In the genomic region with DNA sequence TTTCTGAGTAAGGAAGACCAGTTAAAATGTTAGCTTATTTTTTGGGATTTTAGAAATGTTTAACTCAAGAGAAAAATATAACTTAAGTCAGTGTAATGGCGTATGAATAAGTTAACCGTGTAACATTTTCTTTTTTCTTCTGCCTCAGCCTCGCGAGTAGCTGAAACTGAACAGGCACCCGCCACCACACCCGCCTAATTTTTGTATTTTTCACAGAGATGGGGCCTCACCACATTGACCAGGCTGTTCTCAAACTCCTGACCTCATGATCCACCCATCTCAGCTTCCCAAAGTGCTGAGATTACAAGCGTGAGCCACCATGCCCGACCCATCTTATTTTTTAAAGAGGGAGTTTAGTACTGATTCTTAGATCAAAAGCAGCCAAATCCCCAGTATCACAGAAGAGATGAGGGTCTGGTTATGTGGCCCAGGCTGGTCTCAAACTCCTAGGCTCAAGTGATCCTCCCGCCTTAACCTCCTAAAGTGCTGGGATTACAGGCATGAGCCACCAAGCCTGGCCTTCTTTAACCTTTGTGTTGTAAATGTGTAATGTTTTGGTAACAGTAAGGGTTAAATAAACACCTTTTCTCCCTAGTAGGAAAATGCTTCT, we compare ENCODE assay signal across 15 cellular contexts. TPM values are rescaled to one million over a fixed set of nuclear protein-coding genes. Genes with fewer than 3 reads are reported as not detected.
A peak's percentile ranks its signal among the peaks of the same experiment; 100 is the strongest.
DNase-seq lines count a peak whose midpoint lies in the region; ATAC-seq and TF ChIP-seq lines count a peak whose summit lies in the region.
"Had no signal": no experiment of that assay in that cellular context is flagged by ENCODE, and none has a peak within 500 bp of the region (broad histone marks: within the 10 kb centered on the region; RNA-seq: fewer than 3 reads in every experiment).

No MANE protein-coding gene starts in this region.

- no peak for TF ChIP-seq CTCF in activated CD8-positive, alpha-beta T cell treated with anti-CD3 and anti-CD28 coated beads for 36 hours (IDR thresholded peaks at IDR 0.05)

- intact Hi-C loops in activated CD8-positive, alpha-beta T cell treated with anti-CD3 and anti-CD28 coated beads for 36 hours (cut with micrococcal nuclease) = no loop called here

- no peak overlapping the region for H3K4me3 Mint-ChIP-seq in activated CD8-positive, alpha-beta T cell treated with anti-CD3 and anti-CD28 coated beads for 36 hours
- H3K4me3 Mint-ChIP-seq in activated CD8-positive, alpha-beta T cell treated with anti-CD3 and anti-CD28 coated beads, Interleukin-2, amount 10 ng/mL, durations not matched to agents 7 days and 5 days = no peak overlapping the region
- no peak overlapping the region for H3K4me3 Mint-ChIP-seq in CD4-positive, CD25-positive, alpha-beta regulatory T cell
- no peak overlapping the region for H3K4me3 Mint-ChIP-seq in T-helper 17 cell
- peak overlapping the region; percentile 68 to 97 (median 80) for H3K4me3 Mint-ChIP-seq in immature natural killer cell
- no peak overlapping the region for H3K4me3 Mint-ChIP-seq in stimulated activated memory B cell treated with anti-CD40 and anti-IgM and Interleukin-4, amounts not matched to agents 10 μg/mL and 1 μg/mL and 100 μg/mL, for 72 hours

- H3K27me3 Mint-ChIP-seq in activated CD8-positive, alpha-beta T cell treated with anti-CD3 and anti-CD28 coated beads for 36 hours = no peaks in the 10 kb centered on the region
- H3K27me3 Mint-ChIP-seq in activated CD8-positive, alpha-beta T cell treated with anti-CD3 and anti-CD28 coated beads, Interleukin-2, amount 10 ng/mL, durations not matched to agents 7 days and 5 days (ENCODE audit: low read depth) = no peaks in the 10 kb centered on the region
- no peaks in the 10 kb centered on the region for H3K27me3 Mint-ChIP-seq in CD4-positive, CD25-positive, alpha-beta regulatory T cell
- H3K27me3 Mint-ChIP-seq in T-helper 17 cell (no peaks in the 10 kb centered on the region), immature natural killer cell (ENCODE audit: low read depth in 3 of 3) (peaks cover 4 to 21% (median 17%) of the 10 kb centered on the region in 3 donors)
- no peaks in the 10 kb centered on the region for H3K27me3 Mint-ChIP-seq in stimulated activated memory B cell treated with anti-CD40 and anti-IgM and Interleukin-4, amounts not matched to agents 10 μg/mL and 1 μg/mL and 100 μg/mL, for 72 hours

- H3K4me1 Mint-ChIP-seq in activated CD8-positive, alpha-beta T cell treated with anti-CD3 and anti-CD28 coated beads for 36 hours (ENCODE audit: low read depth) = peaks cover 77% of the 10 kb centered on the region
- peaks cover 63% of the 10 kb centered on the region for H3K4me1 Mint-ChIP-seq in activated CD8-positive, alpha-beta T cell treated with anti-CD3 and anti-CD28 coated beads, Interleukin-2, amount 10 ng/mL, durations not matched to agents 7 days and 5 days (ENCODE audit: low read depth)
- peaks cover 19 to 47% (median 26%) of the 10 kb centered on the region in 4 donors for H3K4me1 Mint-ChIP-seq in CD4-positive, CD25-positive, alpha-beta regulatory T cell
- H3K4me1 Mint-ChIP-seq in T-helper 17 cell (peaks cover 31% of the 10 kb centered on the region), immature natural killer cell (peaks cover 78 to 85% of the 10 kb centered on the region in 2 donors)
- H3K4me1 Mint-ChIP-seq in stimulated activated memory B cell treated with anti-CD40 and anti-IgM and Interleukin-4, amounts not matched to agents 10 μg/mL and 1 μg/mL and 100 μg/mL, for 72 hours = peaks cover 18% of the 10 kb centered on the region

- peaks cover 52% of the 10 kb centered on the region for H3K36me3 Mint-ChIP-seq in activated CD8-positive, alpha-beta T cell treated with anti-CD3 and anti-CD28 coated beads for 36 hours (ENCODE audit: low read depth)
- H3K36me3 Mint-ChIP-seq in activated CD8-positive, alpha-beta T cell treated with anti-CD3 and anti-CD28 coated beads, Interleukin-2, amount 10 ng/mL, durations not matched to agents 7 days and 5 days (ENCODE audit: low read depth) = peaks cover 51% of the 10 kb centered on the region
- H3K36me3 Mint-ChIP-seq in CD4-positive, CD25-positive, alpha-beta regulatory T cell = peaks cover 11% of the 10 kb centered on the region
- H3K36me3 Mint-ChIP-seq in T-helper 17 cell (ENCODE audit: low read depth) (no peaks in the 10 kb centered on the region), immature natural killer cell (peaks cover 6 to 28% (median 8%) of the 10 kb centered on the region in 3 donors)
- H3K36me3 Mint-ChIP-seq in stimulated activated memory B cell treated with anti-CD40 and anti-IgM and Interleukin-4, amounts not matched to agents 10 μg/mL and 1 μg/mL and 100 μg/mL, for 72 hours = peaks cover 8% of the 10 kb centered on the region

- peaks cover 27% of the 10 kb centered on the region for H3K4me1 ChIP-seq in CD4-positive, CD25-positive, alpha-beta regulatory T cell (ENCODE audit: control insufficient read depth, insufficient read depth, low read length, poor library complexity, severe bottlenecking)

- DNase-seq in activated CD8-positive, alpha-beta T cell treated with anti-CD3 and anti-CD28 coated beads for 36 hours = no peak
- DNase-seq in activated CD8-positive, alpha-beta T cell treated with anti-CD3 and anti-CD28 coated beads, Interleukin-2, amount 10 ng/mL, durations not matched to agents 7 days and 5 days = no peak
- DNase-seq in CD4-positive, CD25-positive, alpha-beta regulatory T cell = no peak
- DNase-seq in T-helper 17 cell = no peak
- peak; percentile 48 to 62 (median 52) for DNase-seq in immature natural killer cell
- no peak for DNase-seq in DMS 273 treated with DMSO at 0.1 percent for 48 hours (lab: John Stamatoyannopoulos, UW)
- DNase-seq: GOT3; NCI-H1417; NCI-H187 treated with DMSO at 0.1 percent for 48 hours; NCI-H2171 treated with DMSO at 0.1 percent for 48 hours; NCI-H446 treated with DMSO at 0.1 percent for 48 hours; NK-92 treated with Interleukin-12 subunit alpha and Interleukin-12 subunit beta, amount 100 ng/mL, for 24 hours had no signal

- POLR2A ChIA-PET in activated CD8-positive, alpha-beta T cell treated with anti-CD3 and anti-CD28 coated beads for 36 hours (lab: Charles Lee) = interaction anchor here (0.9 to 1.6 kb wide), 5 partner anchors 8 to 82 kb away, joined by 3 to 5 read pairs (median 4); no protein-coding TSS in a partner anchor
- POLR2A ChIA-PET in activated CD8-positive, alpha-beta T cell treated with anti-CD3 and anti-CD28 coated beads, Interleukin-2, amount 10 ng/mL, durations not matched to agents 7 days and 5 days (lab: Charles Lee) = interaction anchor here (1.0 kb wide), 2 partner anchors 16 to 47 kb away, joined by 5 read pairs; no protein-coding TSS in a partner anchor

- ATAC-seq in activated CD8-positive, alpha-beta T cell treated with anti-CD3 and anti-CD28 coated beads for 36 hours = no peak
- ATAC-seq in activated CD8-positive, alpha-beta T cell treated with anti-CD3 and anti-CD28 coated beads, Interleukin-2, amount 10 ng/mL, durations not matched to agents 7 days and 5 days = no peak
- no peak for ATAC-seq in CD4-positive, CD25-positive, alpha-beta regulatory T cell (ENCODE audit: low read depth in 2 of 2)
- ATAC-seq in T-helper 17 cell (no peak), HG03025 (IDR thresholded peaks at IDR 0.05; ENCODE audit: low FRiP score, unreplicated experiment) (no peak)
- no peak for ATAC-seq in stimulated activated memory B cell treated with anti-CD40 and anti-IgM and Interleukin-4, amounts not matched to agents 10 μg/mL and 1 μg/mL and 100 μg/mL, for 72 hours
- ATAC-seq: K562 had no signal

- peak overlapping the region; percentile 1 for H3K27ac ChIP-seq in CD4-positive, CD25-positive, alpha-beta regulatory T cell (ENCODE audit: insufficient read depth, low read length, poor library complexity, severe bottlenecking)

- H3K27ac Mint-ChIP-seq in activated CD8-positive, alpha-beta T cell treated with anti-CD3 and anti-CD28 coated beads for 36 hours = peak overlapping the region; percentile 99
- H3K27ac Mint-ChIP-seq in activated CD8-positive, alpha-beta T cell treated with anti-CD3 and anti-CD28 coated beads, Interleukin-2, amount 10 ng/mL, durations not matched to agents 7 days and 5 days = no peak overlapping the region
- peak overlapping the region; percentile 15 to 84 (median 39) for H3K27ac Mint-ChIP-seq in CD4-positive, CD25-positive, alpha-beta regulatory T cell
- H3K27ac Mint-ChIP-seq in T-helper 17 cell (peak overlapping the region; percentile 94), immature natural killer cell (peak overlapping the region; percentile 92 to 100 (median 98))
- no peak overlapping the region for H3K27ac Mint-ChIP-seq in stimulated activated memory B cell treated with anti-CD40 and anti-IgM and Interleukin-4, amounts not matched to agents 10 μg/mL and 1 μg/mL and 100 μg/mL, for 72 hours

- CTCF ChIA-PET in activated CD8-positive, alpha-beta T cell treated with anti-CD3 and anti-CD28 coated beads for 36 hours (lab: Charles Lee) = interaction anchor here (1.2 to 3.5 kb wide), 5 partner anchors 10 to 89 kb away, joined by 3 to 18 read pairs (median 5); no protein-coding TSS in a partner anchor
- CTCF ChIA-PET in activated CD8-positive, alpha-beta T cell treated with anti-CD3 and anti-CD28 coated beads, Interleukin-2, amount 10 ng/mL, durations not matched to agents 7 days and 5 days (lab: Charles Lee) = interaction anchor here (1.0 to 1.5 kb wide), 4 partner anchors 16 to 81 kb away, joined by 3 to 6 read pairs (median 4); no protein-coding TSS in a partner anchor

- no peaks in the 10 kb centered on the region for H3K27me3 ChIP-seq in CD4-positive, CD25-positive, alpha-beta regulatory T cell (ENCODE audit: control insufficient read depth, insufficient read depth, low read length)

- no peaks in the 10 kb centered on the region for H3K9me3 Mint-ChIP-seq in activated CD8-positive, alpha-beta T cell treated with anti-CD3 and anti-CD28 coated beads for 36 hours
- H3K9me3 Mint-ChIP-seq in activated CD8-positive, alpha-beta T cell treated with anti-CD3 and anti-CD28 coated beads, Interleukin-2, amount 10 ng/mL, durations not matched to agents 7 days and 5 days (ENCODE audit: insufficient read depth) = peaks cover 5% of the 10 kb centered on the region
- no peaks in the 10 kb centered on the region for H3K9me3 Mint-ChIP-seq in CD4-positive, CD25-positive, alpha-beta regulatory T cell
- no peaks in the 10 kb centered on the region for H3K9me3 Mint-ChIP-seq in immature natural killer cell
- H3K9me3 Mint-ChIP-seq in stimulated activated memory B cell treated with anti-CD40 and anti-IgM and Interleukin-4, amounts not matched to agents 10 μg/mL and 1 μg/mL and 100 μg/mL, for 72 hours = no peaks in the 10 kb centered on the region

- H3K4me3 ChIP-seq in CD4-positive, CD25-positive, alpha-beta regulatory T cell (ENCODE audit: low read depth, low read length) = no peak overlapping the region
- H3K4me3 ChIP-seq: K562 had no signal

- no peaks in the 10 kb centered on the region for H3K36me3 ChIP-seq in CD4-positive, CD25-positive, alpha-beta regulatory T cell (ENCODE audit: control insufficient read depth, insufficient read depth, low read length)

- H3K9me3 ChIP-seq in CD4-positive, CD25-positive, alpha-beta regulatory T cell (ENCODE audit: control insufficient read depth in 2 of 2, low read length in 2 of 2) = no peaks in the 10 kb centered on the region
- no peaks in the 10 kb centered on the region for H3K9me3 ChIP-seq in T-helper 17 cell (ENCODE audit: control insufficient read depth, low read length, poor library complexity, severe bottlenecking)

RNA-seq across cellular contexts. Expression of a gene that starts 16.8 kb away (rescaled TPM):
- 10 to 100 TPM; 51.8 to 56.3 TPM for total RNA-seq in activated CD8-positive, alpha-beta T cell treated with anti-CD3 and anti-CD28 coated beads for 36 hours
- 10 to 100 TPM; 74.0 to 76.5 TPM for total RNA-seq in activated CD8-positive, alpha-beta T cell treated with anti-CD3 and anti-CD28 coated beads, Interleukin-2, amount 10 ng/mL, durations not matched to agents 7 days and 5 days
- total RNA-seq in CD4-positive, CD25-positive, alpha-beta regulatory T cell = 47.9 TPM
- polyA plus RNA-seq in CD4-positive, CD25-positive, alpha-beta regulatory T cell = 10 to 100 TPM; 27.3 to 39.5 (median 39.0) TPM
- total RNA-seq in T-helper 17 cell = 10 to 100 TPM; 72.9 to 82.0 TPM
- polyA plus RNA-seq in immature natural killer cell = 100 to 1,000 TPM; 119 to 155 (median 150) TPM

RNA-seq across cellular contexts. Expression of a gene that starts 27.5 kb away (rescaled TPM):
- total RNA-seq in activated CD8-positive, alpha-beta T cell treated with anti-CD3 and anti-CD28 coated beads for 36 hours = 10 to 100 TPM; 80.9 to 89.1 TPM
- total RNA-seq in activated CD8-positive, alpha-beta T cell treated with anti-CD3 and anti-CD28 coated beads, Interleukin-2, amount 10 ng/mL, durations not matched to agents 7 days and 5 days = 10 to 100 TPM; 49.4 to 53.9 TPM
- total RNA-seq in CD4-positive, CD25-positive, alpha-beta regulatory T cell = 44.2 TPM
- 10 to 100 TPM; 31.7 to 42.7 (median 37.0) TPM for polyA plus RNA-seq in CD4-positive, CD25-positive, alpha-beta regulatory T cell
- total RNA-seq in T-helper 17 cell = 10 to 100 TPM; 43.4 to 53.8 TPM
- polyA plus RNA-seq in immature natural killer cell = 10 to 100 TPM; 24.1 to 43.9 (median 37.3) TPM

Comparison
In these comparisons a context has a peak if more than half of its experiments do, and no peak if none do; other contexts are left out.
1. H3K27ac Mint-ChIP-seq: peak in activated CD8-positive, alpha-beta T cell treated with anti-CD3 and anti-CD28 coated beads for 36 hours (single experiment), CD4-positive, CD25-positive, alpha-beta regulatory T cell (3 of 3), T-helper 17 cell (single experiment) and immature natural killer cell (6 of 6); none in activated CD8-positive, alpha-beta T cell treated with anti-CD3 and anti-CD28 coated beads, Interleukin-2, amount 10 ng/mL, durations not matched to agents 7 days and 5 days (single experiment) and stimulated activated memory B cell treated with anti-CD40 and anti-IgM and Interleukin-4, amounts not matched to agents 10 μg/mL and 1 μg/mL and 100 μg/mL, for 72 hours (single experiment).
2. DNase-seq: peak in immature natural killer cell (3 of 3); none in activated CD8-positive, alpha-beta T cell treated with anti-CD3 and anti-CD28 coated beads for 36 hours (single experiment), activated CD8-positive, alpha-beta T cell treated with anti-CD3 and anti-CD28 coated beads, Interleukin-2, amount 10 ng/mL, durations not matched to agents 7 days and 5 days (single experiment), CD4-positive, CD25-positive, alpha-beta regulatory T cell (0 of 3), T-helper 17 cell (0 of 3) and DMS 273 treated with DMSO at 0.1 percent for 48 hours (single experiment).
3. H3K4me3 Mint-ChIP-seq: peak in immature natural killer cell (5 of 5); none in activated CD8-positive, alpha-beta T cell treated with anti-CD3 and anti-CD28 coated beads for 36 hours (single experiment), activated CD8-positive, alpha-beta T cell treated with anti-CD3 and anti-CD28 coated beads, Interleukin-2, amount 10 ng/mL, durations not matched to agents 7 days and 5 days (single experiment), CD4-positive, CD25-positive, alpha-beta regulatory T cell (0 of 4), T-helper 17 cell (single experiment) and stimulated activated memory B cell treated with anti-CD40 and anti-IgM and Interleukin-4, amounts not matched to agents 10 μg/mL and 1 μg/mL and 100 μg/mL, for 72 hours (single experiment).